1 cellular context compared by ENCODE assay signal in genomic region chr7:64905133-64905532, GRCh38.
TF ChIP-seq lines count a peak whose summit lies in the region.

No MANE protein-coding gene starts in this region.

TF ChIP-seq in K562, 482 proteins besides CTCF, POLR2A, EP300 and RAD21 (continued from another document):
- TF ChIP-seq, protein P1, sequence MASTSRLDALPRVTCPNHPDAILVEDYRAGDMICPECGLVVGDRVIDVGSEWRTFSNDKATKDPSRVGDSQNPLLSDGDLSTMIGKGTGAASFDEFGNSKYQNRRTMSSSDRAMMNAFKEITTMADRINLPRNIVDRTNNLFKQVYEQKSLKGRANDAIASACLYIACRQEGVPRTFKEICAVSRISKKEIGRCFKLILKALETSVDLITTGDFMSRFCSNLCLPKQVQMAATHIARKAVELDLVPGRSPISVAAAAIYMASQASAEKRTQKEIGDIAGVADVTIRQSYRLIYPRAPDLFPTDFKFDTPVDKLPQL (IDR thresholded peaks at IDR 0.05; ENCODE audit: extremely low read depth, insufficient read length) = no peak
- TF ChIP-seq NFE2 (IDR thresholded peaks at IDR 0.05; ENCODE audit: low read depth) (no peak), ZNF830 (CRISPR knock-in tag; IDR thresholded peaks at IDR 0.05) (no peak), RBM25 (IDR thresholded peaks at IDR 0.05; ENCODE audit: low read depth, low read length, severe bottlenecking) (no peak), EHMT2 (IDR thresholded peaks at IDR 0.05) (no peak)
